In genomic region chr17:36124879-36125824, GRCh38 we compare ENCODE assay signal across 2 cellular contexts.
A peak's percentile ranks its signal among the peaks of the same experiment; 100 is the strongest.
TF ChIP-seq lines count a peak whose summit lies in the region.

No MANE protein-coding gene starts in this region.

TF ChIP-seq in HEK293T, 16 proteins besides CTCF, POLR2A, EP300 and RAD21:
- TF ChIP-seq PKNOX1 (IDR thresholded peaks at IDR 0.05) (peak; percentile 35; the same call in 1 of the 2 replicates), ELF4 (IDR thresholded peaks at IDR 0.05) (no peak)

TF ChIP-seq in K562, 482 proteins besides CTCF, POLR2A, EP300 and RAD21:
- TF ChIP-seq USF2 (CRISPR knock-in tag; IDR thresholded peaks at IDR 0.05) (peak; percentile 24; the same call in 1 of the 2 replicates), ZNF764 (CRISPR knock-in tag; IDR thresholded peaks at IDR 0.05; ENCODE audit: low read depth) (no peak), ZFP36 (IDR thresholded peaks at IDR 0.05; ENCODE audit: low read depth, low read length, partially characterized antibody) (peak; percentile 64), NFIC (IDR thresholded peaks at IDR 0.05) (peak; percentile 40), MAFF (IDR thresholded peaks at IDR 0.05; ENCODE audit: low read length) (no peak), NBN (IDR thresholded peaks at IDR 0.05; ENCODE audit: low read depth) (no peak), TCF3 (CRISPR knock-in tag; IDR thresholded peaks at IDR 0.05) (no peak), C11orf30 (IDR thresholded peaks at IDR 0.05; ENCODE audit: low read depth) (no peak), NFYB (IDR thresholded peaks at IDR 0.05; ENCODE audit: extremely low read depth, insufficient read length) (no peak), ADNP (tag; IDR thresholded peaks at IDR 0.05) (no peak), RREB1 (CRISPR knock-in tag; IDR thresholded peaks at IDR 0.05) (no peak), ZNF133 (CRISPR knock-in tag; IDR thresholded peaks at IDR 0.05) (no peak), PKNOX1 (IDR thresholded peaks at IDR 0.05) (peak; percentile 23; the same call in 1 of the 2 replicates), ZNF280A (IDR thresholded peaks at IDR 0.05; ENCODE audit: low read depth, partially characterized antibody) (no peak), CBX5 (IDR thresholded peaks at IDR 0.05; ENCODE audit: borderline replicate concordance, low read depth) (0 out of 2 replicates have a peak, but pooled peaks have one; percentile 30), FOXA1 (IDR thresholded peaks at IDR 0.05; ENCODE audit: borderline replicate concordance) (no peak)
